In genomic region chr19:47630594-47630993, GRCh38 we compare ENCODE assay signal across 2 cellular contexts.
TF ChIP-seq lines count a peak whose summit lies in the region.

No MANE protein-coding gene starts in this region.

TF ChIP-seq in HepG2, 621 proteins besides CTCF, POLR2A, EP300 and RAD21:
- TF ChIP-seq ZNF7 (CRISPR knock-in tag; IDR thresholded peaks at IDR 0.05), result peak; percentile 89
- TF ChIP-seq ZFP41 (CRISPR knock-in tag; IDR thresholded peaks at IDR 0.05; ENCODE audit: borderline replicate concordance), result no peak

TF ChIP-seq in IMR-90, 13 proteins besides CTCF, POLR2A, EP300 and RAD21:
- TF ChIP-seq MAFK (IDR thresholded peaks at IDR 0.05; ENCODE audit: low read depth, low read length) (no peak), NFE2L2 (IDR thresholded peaks at IDR 0.05; ENCODE audit: low read depth, low read length) (no peak), RCOR1 (IDR thresholded peaks at IDR 0.05; ENCODE audit: insufficient replicate concordance, low read length) (no peak), FOS (IDR thresholded peaks at IDR 0.05; ENCODE audit: low read depth, low read length) (no peak), BHLHE40 (IDR thresholded peaks at IDR 0.05; ENCODE audit: low read depth, low read length) (no peak), MAZ (IDR thresholded peaks at IDR 0.05; ENCODE audit: borderline replicate concordance, low read depth, low read length) (no peak), MXI1 (IDR thresholded peaks at IDR 0.05; ENCODE audit: borderline replicate concordance, low read depth, low read length) (no peak), SMC3 (IDR thresholded peaks at IDR 0.05; ENCODE audit: low read depth, low read length) (no peak), CEBPB (IDR thresholded peaks at IDR 0.05; ENCODE audit: low read depth, low read length) (no peak), USF2 (IDR thresholded peaks at IDR 0.05; ENCODE audit: low read depth, low read length) (no peak)
